1 cellular context compared by ENCODE assay signal in the genomic region with DNA sequence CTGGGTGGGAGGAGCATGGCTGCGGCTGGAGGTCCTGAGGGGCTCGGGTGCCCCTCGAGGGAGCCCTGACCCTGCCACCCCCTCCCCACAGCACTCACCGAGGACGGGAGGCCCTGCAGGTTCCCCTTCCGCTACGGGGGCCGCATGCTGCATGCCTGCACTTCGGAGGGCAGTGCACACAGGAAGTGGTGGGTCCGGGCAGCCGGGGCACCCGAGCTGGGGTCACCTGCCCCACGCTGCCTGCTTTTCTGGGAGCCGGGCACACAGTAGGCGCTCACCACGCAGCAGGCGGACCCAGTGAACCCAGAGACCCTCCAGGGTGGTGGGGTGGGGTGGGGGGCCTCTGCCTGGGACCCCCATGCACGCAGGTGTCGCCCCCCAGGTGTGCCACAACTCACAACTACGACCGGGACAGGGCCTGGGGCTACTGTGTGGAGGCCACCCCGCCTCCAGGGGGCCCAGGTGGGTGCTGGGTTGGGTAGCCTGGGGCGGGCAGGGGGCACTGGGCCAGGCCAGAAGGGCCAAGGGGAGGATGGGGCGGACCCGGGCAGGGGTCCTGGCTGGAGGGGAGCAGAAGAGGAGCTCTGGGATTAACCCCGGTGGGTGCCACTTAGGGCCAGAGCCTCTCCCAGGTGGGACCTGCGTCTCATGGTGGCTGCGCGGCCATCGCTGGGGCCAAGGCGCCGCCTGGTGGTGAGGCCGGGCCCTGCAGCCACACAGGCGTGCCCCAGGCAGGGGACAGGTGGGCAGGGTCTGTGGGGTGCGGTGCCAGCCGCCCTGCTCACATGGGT.
TF ChIP-seq lines count a peak whose summit lies in the region.

No MANE protein-coding gene starts in this region.

TF ChIP-seq in GM12878, 131 proteins besides CTCF, POLR2A, EP300 and RAD21 (continued from another document and continues in another):
- no peak for TF ChIP-seq NFYA (IDR thresholded peaks at IDR 0.05; ENCODE audit: borderline replicate concordance, low read depth, low read length)
- TF ChIP-seq ZNF622 (IDR thresholded peaks at IDR 0.05), result no peak
- TF ChIP-seq BRCA1 (IDR thresholded peaks at IDR 0.05; ENCODE audit: low read depth, low read length), result no peak
- TF ChIP-seq, protein P1, sequence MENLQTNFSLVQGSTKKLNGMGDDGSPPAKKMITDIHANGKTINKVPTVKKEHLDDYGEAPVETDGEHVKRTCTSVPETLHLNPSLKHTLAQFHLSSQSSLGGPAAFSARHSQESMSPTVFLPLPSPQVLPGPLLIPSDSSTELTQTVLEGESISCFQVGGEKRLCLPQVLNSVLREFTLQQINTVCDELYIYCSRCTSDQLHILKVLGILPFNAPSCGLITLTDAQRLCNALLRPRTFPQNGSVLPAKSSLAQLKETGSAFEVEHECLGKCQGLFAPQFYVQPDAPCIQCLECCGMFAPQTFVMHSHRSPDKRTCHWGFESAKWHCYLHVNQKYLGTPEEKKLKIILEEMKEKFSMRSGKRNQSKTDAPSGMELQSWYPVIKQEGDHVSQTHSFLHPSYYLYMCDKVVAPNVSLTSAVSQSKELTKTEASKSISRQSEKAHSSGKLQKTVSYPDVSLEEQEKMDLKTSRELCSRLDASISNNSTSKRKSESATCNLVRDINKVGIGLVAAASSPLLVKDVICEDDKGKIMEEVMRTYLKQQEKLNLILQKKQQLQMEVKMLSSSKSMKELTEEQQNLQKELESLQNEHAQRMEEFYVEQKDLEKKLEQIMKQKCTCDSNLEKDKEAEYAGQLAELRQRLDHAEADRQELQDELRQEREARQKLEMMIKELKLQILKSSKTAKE (IDR thresholded peaks at IDR 0.05; ENCODE audit: low read depth, poor library complexity, severe bottlenecking), result no peak
- no peak for TF ChIP-seq MTA2 (IDR thresholded peaks at IDR 0.05; ENCODE audit: low read depth)
- no peak for TF ChIP-seq USF1 (IDR thresholded peaks at IDR 0.05; ENCODE audit: borderline replicate concordance, extremely low read length, insufficient read depth, low read depth, low read length)
- no peak for TF ChIP-seq ZZZ3 (IDR thresholded peaks at IDR 0.05; ENCODE audit: control insufficient read depth, insufficient read length, low read depth)
- TF ChIP-seq STAT3 (IDR thresholded peaks at IDR 0.05; ENCODE audit: low read depth, low read length), result no peak
- TF ChIP-seq TBL1XR1 (IDR thresholded peaks at IDR 0.05; ENCODE audit: low read depth, low read length), result no peak
- TF ChIP-seq TARDBP (IDR thresholded peaks at IDR 0.05; ENCODE audit: borderline replicate concordance), result no peak
- no peak for TF ChIP-seq SREBF1 (IDR thresholded peaks at IDR 0.05; ENCODE audit: low read length)
- TF ChIP-seq LARP7 (IDR thresholded peaks at IDR 0.05), result 0 out of 2 replicates have a peak, but pooled peaks have one; percentile 64
- TF ChIP-seq SMARCA5 (IDR thresholded peaks at IDR 0.05), result 0 out of 2 replicates have a peak, but pooled peaks have one; percentile 47
- no peak for TF ChIP-seq BCL3 (IDR thresholded peaks at IDR 0.05; ENCODE audit: borderline replicate concordance, insufficient read depth, low read depth, low read length, poor library complexity, severe bottlenecking)
- no peak for TF ChIP-seq MYC (IDR thresholded peaks at IDR 0.05; ENCODE audit: insufficient read depth, insufficient read length, insufficient replicate concordance, low read length, severe bottlenecking)
- no peak for TF ChIP-seq EZH2 (IDR thresholded peaks at IDR 0.05; ENCODE audit: borderline replicate concordance, control insufficient read depth, low read depth, low read length)
- no peak for TF ChIP-seq BCL11A (IDR thresholded peaks at IDR 0.05; ENCODE audit: low read depth, low read length)
- TF ChIP-seq MYB (IDR thresholded peaks at IDR 0.05; ENCODE audit: borderline replicate concordance, low read depth, low read length), result no peak
- TF ChIP-seq ZNF592 (IDR thresholded peaks at IDR 0.05), result peak; percentile 41; the same call in 1 of the 2 replicates
- TF ChIP-seq MTA3 (IDR thresholded peaks at IDR 0.05; ENCODE audit: borderline replicate concordance, low read length), result no peak
- peak; percentile 23 for TF ChIP-seq SP1 (IDR thresholded peaks at IDR 0.05; ENCODE audit: low read depth, low read length)
- TF ChIP-seq YY1 (IDR thresholded peaks at IDR 0.05; ENCODE audit: low read depth, low read length), result peak; percentile 92
- TF ChIP-seq TAF1 (IDR thresholded peaks at IDR 0.05; ENCODE audit: borderline replicate concordance, low read depth, low read length), result no peak
- TF ChIP-seq EGR1 (IDR thresholded peaks at IDR 0.05; ENCODE audit: borderline replicate concordance in 1 of 2, low read depth in 2 of 2, low read length in 2 of 2), result no peak
- no peak for TF ChIP-seq RAD51 (IDR thresholded peaks at IDR 0.05)
- no peak for TF ChIP-seq CUX1 (IDR thresholded peaks at IDR 0.05; ENCODE audit: insufficient replicate concordance, low read depth, low read length)
- TF ChIP-seq TCF3 (IDR thresholded peaks at IDR 0.05; ENCODE audit: borderline replicate concordance, insufficient read depth, low read depth, low read length), result 0 out of 2 replicates have a peak, but pooled peaks have one; percentile 43
- TF ChIP-seq ETV6 (conservative IDR thresholded peaks at IDR 0.05 in 1 of 2, IDR thresholded peaks at IDR 0.05 in 1 of 2; ENCODE audit: borderline replicate concordance in 1 of 2, low read depth in 1 of 2), result no peak
- no peak for TF ChIP-seq PML (IDR thresholded peaks at IDR 0.05; ENCODE audit: low read length)
- no peak for TF ChIP-seq NR2C2 (IDR thresholded peaks at IDR 0.05; ENCODE audit: borderline replicate concordance, control insufficient read depth, insufficient read length, low read depth)
- TF ChIP-seq, protein P2, sequence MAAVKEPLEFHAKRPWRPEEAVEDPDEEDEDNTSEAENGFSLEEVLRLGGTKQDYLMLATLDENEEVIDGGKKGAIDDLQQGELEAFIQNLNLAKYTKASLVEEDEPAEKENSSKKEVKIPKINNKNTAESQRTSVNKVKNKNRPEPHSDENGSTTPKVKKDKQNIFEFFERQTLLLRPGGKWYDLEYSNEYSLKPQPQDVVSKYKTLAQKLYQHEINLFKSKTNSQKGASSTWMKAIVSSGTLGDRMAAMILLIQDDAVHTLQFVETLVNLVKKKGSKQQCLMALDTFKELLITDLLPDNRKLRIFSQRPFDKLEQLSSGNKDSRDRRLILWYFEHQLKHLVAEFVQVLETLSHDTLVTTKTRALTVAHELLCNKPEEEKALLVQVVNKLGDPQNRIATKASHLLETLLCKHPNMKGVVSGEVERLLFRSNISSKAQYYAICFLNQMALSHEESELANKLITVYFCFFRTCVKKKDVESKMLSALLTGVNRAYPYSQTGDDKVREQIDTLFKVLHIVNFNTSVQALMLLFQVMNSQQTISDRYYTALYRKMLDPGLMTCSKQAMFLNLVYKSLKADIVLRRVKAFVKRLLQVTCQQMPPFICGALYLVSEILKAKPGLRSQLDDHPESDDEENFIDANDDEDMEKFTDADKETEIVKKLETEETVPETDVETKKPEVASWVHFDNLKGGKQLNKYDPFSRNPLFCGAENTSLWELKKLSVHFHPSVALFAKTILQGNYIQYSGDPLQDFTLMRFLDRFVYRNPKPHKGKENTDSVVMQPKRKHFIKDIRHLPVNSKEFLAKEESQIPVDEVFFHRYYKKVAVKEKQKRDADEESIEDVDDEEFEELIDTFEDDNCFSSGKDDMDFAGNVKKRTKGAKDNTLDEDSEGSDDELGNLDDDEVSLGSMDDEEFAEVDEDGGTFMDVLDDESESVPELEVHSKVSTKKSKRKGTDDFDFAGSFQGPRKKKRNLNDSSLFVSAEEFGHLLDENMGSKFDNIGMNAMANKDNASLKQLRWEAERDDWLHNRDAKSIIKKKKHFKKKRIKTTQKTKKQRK (IDR thresholded peaks at IDR 0.05; ENCODE audit: low read depth, low read length), result no peak
- no peak for TF ChIP-seq MXI1 (IDR thresholded peaks at IDR 0.05; ENCODE audit: low read depth, low read length)
- TF ChIP-seq MLLT1 (IDR thresholded peaks at IDR 0.05), result no peak
- 0 out of 2 replicates have a peak, but pooled peaks have one; percentile 28 for TF ChIP-seq NBN (IDR thresholded peaks at IDR 0.05)
- no peak for TF ChIP-seq ZBED1 (IDR thresholded peaks at IDR 0.05; ENCODE audit: borderline replicate concordance)
- no peak for TF ChIP-seq HDGF (IDR thresholded peaks at IDR 0.05)
- TF ChIP-seq HCFC1 (IDR thresholded peaks at IDR 0.05; ENCODE audit: low read length), result no peak
- no peak for TF ChIP-seq CREM (IDR thresholded peaks at IDR 0.05; ENCODE audit: low read depth)
- no peak for TF ChIP-seq SPI1 (IDR thresholded peaks at IDR 0.05; ENCODE audit: borderline replicate concordance, insufficient read depth, low read depth, low read length)
